Comparison of ENCODE assay signal across 23 cellular contexts in the genomic region with DNA sequence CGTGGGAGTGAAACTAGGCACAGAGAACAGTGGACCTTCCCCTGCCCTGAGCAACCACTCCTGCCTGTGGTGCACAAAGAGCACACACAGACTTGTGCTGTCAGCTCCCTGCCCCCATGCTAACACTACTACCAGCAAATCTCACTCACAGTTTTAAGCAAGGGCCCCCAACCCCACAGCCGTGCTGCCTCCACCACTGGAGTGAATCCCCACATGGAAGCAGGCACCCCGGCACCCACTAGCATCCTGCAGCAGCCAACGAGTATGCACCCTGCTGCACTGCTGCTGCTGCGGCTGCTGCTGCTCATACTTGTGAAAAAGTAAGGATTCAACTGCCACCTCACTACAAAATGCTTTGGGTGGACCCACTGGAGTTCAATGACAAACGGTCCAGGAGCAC.
DNase-seq lines count a peak whose midpoint lies in the region; ATAC-seq and TF ChIP-seq lines count a peak whose summit lies in the region.
"Had no signal": no experiment of that assay in that cellular context is flagged by ENCODE, and none has a peak within 500 bp of the region (broad histone marks: within the 10 kb centered on the region; RNA-seq: fewer than 3 reads in every experiment).

No MANE protein-coding gene starts in this region.

- DNase-seq in left cardiac atrium (peak; percentile 9), heart right ventricle (no peak), lower lobe of right lung (peak; percentile 24), posterior vena cava (ENCODE audit: low spot score) (peak; percentile 71), sciatic nerve (ENCODE audit: low spot score) (no peak), dorsolateral prefrontal cortex (no peak), NCI-H510A (lab: John Stamatoyannopoulos, UW) (no peak)
- DNase-seq: 8988T; ACHN; AML-193; BE2C; CD4-positive, alpha-beta T cell; CD8-positive, alpha-beta memory T cell; DMS 273 treated with DMSO at 0.1 percent for 48 hours; DMS79; EL; GDM1; GM23248; H9 had no signal

- H3K27me3 ChIP-seq in heart right ventricle (no peaks in the 10 kb centered on the region), lower lobe of right lung (ENCODE audit: low read depth) (no peaks in the 10 kb centered on the region), dorsolateral prefrontal cortex (no peaks in the 10 kb centered on the region)
- H3K27me3 ChIP-seq: BE2C; BLaER1 treated with 17β-estradiol and CSF1 and Interleukin-3, amounts not matched to agents 10 nM and 100 nM had no signal

- TF ChIP-seq CTCF in heart right ventricle (IDR thresholded peaks at IDR 0.05) (no peak), lower lobe of right lung (IDR thresholded peaks at IDR 0.05) (no peak), dorsolateral prefrontal cortex (IDR thresholded peaks at IDR 0.05 in 54 of 56, conservative IDR thresholded peaks at IDR 0.05 in 2 of 56; ENCODE audit: low read depth in 1 of 56, partially characterized antibody in 56 of 56) (no peak)

- intact Hi-C loops in left cardiac atrium (cut with DNase I) (no loop called here), heart right ventricle (cut with DNase I) (no loop called here), lower lobe of right lung (cut with DNase I) (no loop called here), posterior vena cava (cut with DNase I) (no loop called here), sciatic nerve (cut with DNase I) (no loop called here), dorsolateral prefrontal cortex (cut with DNase I) (no loop called here)

- H3K4me1 ChIP-seq in heart right ventricle (no peaks in the 10 kb centered on the region), lower lobe of right lung (no peaks in the 10 kb centered on the region)
- H3K4me1 ChIP-seq: A549; BE2C; BLaER1 treated with 17β-estradiol and CSF1 and Interleukin-3, amounts not matched to agents 10 nM and 100 nM had no signal

- H3K36me3 ChIP-seq in heart right ventricle (no peaks in the 10 kb centered on the region), lower lobe of right lung (no peaks in the 10 kb centered on the region)
- H3K36me3 ChIP-seq: BE2C; BLaER1 treated with 17β-estradiol and CSF1 and Interleukin-3, amounts not matched to agents 10 nM and 100 nM had no signal

- ATAC-seq in left cardiac atrium (no peak), heart right ventricle (no peak), lower lobe of right lung (peak in 1 of 2 donors; percentile 15), sciatic nerve (no peak)
- ATAC-seq: A549, GM12878, HCT116 had no signal

- H3K9me3 ChIP-seq in heart right ventricle (peaks cover 0 to 15% (median 0%) of the 10 kb centered on the region in 11 donors), lower lobe of right lung (no peaks in the 10 kb centered on the region)
- H3K9me3 ChIP-seq: BE2C; BLaER1 treated with 17β-estradiol and CSF1 and Interleukin-3, amounts not matched to agents 10 nM and 100 nM had no signal

- H3K4me3 ChIP-seq in heart right ventricle = no peak overlapping the region
- H3K4me3 ChIP-seq in lower lobe of right lung = no peak overlapping the region
- H3K4me3 ChIP-seq in dorsolateral prefrontal cortex = no peak overlapping the region
- H3K4me3 ChIP-seq: A549; BLaER1 treated with 17β-estradiol and CSF1 and Interleukin-3, amounts not matched to agents 10 nM and 100 nM; GM12878; GM23248 had no signal

- 75 to 87% methylated on average over 6 of the region's 6 CpGs for WGBS in heart right ventricle, 2 donors

- no peak overlapping the region for H3K27ac ChIP-seq in heart right ventricle
- H3K27ac ChIP-seq in lower lobe of right lung = no peak overlapping the region
- H3K27ac ChIP-seq in dorsolateral prefrontal cortex = no peak overlapping the region
- H3K27ac ChIP-seq: A549; BLaER1 treated with 17β-estradiol and CSF1 and Interleukin-3, amounts not matched to agents 10 nM and 100 nM; GM23248 had no signal

Comparison
In these comparisons a context has a peak if more than half of its experiments do, and no peak if none do; other contexts are left out.
1. DNase-seq: peak in left cardiac atrium (single experiment), lower lobe of right lung (single experiment) and posterior vena cava (single experiment); none in heart right ventricle (0 of 2), sciatic nerve (single experiment), dorsolateral prefrontal cortex (0 of 10) and NCI-H510A (single experiment).